In the genomic region with DNA sequence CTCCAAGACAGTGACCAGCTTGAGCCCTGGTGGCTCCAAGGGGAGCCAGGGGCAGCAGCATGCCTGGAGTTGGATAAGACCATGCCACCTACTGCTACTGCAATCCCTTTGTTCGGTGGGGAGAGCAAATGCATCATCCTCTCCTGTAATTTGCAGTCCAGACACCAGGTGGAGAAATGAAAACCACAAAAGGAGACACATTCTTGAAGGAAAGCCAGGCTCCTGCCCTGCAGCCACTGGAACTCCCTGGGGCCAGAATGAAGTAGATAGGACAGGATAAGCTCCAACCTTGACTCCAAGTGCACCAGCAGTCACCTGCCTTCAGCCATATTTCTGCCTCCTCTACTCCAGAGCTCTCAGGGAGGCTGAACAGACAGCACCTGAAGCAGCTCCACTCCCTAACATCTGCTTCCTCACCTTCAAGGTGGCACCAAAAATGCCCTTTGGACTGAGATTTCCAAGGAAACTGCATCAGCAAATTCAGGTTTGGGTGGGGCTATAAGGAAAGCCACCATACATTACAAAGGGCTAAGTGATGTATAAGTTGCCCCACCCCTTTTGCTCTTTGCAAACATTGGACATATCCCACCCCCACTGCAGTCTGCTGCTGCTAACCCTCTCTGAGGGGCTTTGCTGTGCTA, we compare ENCODE assay signal across 1 cellular context.
TF ChIP-seq lines count a peak whose summit lies in the region.

No MANE protein-coding gene starts in this region.

TF ChIP-seq in K562, 482 proteins besides CTCF, POLR2A, EP300 and RAD21 (continued from another document):
- TF ChIP-seq ZC3H4 (CRISPR knock-in tag; IDR thresholded peaks at IDR 0.05; ENCODE audit: borderline replicate concordance) (no peak), ZNF408 (CRISPR knock-in tag; IDR thresholded peaks at IDR 0.05; ENCODE audit: low read depth) (no peak), KHSRP (IDR thresholded peaks at IDR 0.05) (no peak), EGR1 (conservative IDR thresholded peaks at IDR 0.05) (no peak), RBM22 (IDR thresholded peaks at IDR 0.05; ENCODE audit: low read depth, low read length, poor library complexity, severe bottlenecking) (no peak)
